In the genomic region with DNA sequence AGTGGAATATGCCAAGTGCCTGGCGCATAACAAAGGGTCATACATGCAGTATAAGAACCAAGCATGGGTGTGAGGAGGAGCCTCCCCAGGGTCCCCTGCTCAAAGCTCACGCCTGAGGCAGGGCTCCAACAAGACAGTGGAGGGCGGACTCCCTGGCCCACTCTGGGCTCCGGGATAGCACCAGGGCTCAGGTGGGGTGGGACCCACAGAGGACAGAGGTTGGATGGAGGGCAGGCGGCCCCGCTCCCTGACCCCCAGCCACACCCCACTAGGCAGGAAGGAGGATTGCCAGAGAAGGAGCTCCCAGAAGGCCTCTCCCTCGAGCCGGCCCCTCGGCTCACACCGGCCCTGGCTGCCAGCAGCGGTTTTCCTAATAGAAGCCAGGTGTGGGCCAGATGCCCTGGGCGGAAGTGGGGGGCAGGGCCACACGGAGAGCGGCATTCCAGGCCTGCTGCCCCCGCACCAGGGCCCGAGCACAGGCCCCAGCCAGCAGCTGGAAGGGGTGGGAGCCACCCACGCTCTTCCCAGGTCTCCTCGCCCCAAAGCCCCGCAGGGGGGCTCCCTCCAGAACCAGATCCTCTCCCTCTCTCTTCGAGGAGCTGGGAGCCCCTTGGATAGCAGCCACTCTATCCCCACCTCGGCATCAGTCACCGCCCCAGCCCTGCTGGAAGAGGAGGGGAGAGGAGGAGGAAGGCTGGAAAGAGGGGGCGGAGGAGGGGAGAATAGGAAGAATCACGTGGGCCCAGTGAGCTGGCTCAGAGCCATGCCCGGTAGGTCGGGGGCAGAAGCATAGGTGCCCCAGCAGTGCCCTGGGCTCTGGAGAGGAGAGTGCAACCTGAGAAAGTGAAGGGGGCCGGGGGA, we compare ENCODE assay signal across 1 cellular context.
A peak's percentile ranks its signal among the peaks of the same experiment; 100 is the strongest.
TF ChIP-seq lines count a peak whose summit lies in the region.

No MANE protein-coding gene starts in this region.

TF ChIP-seq in K562, 482 proteins besides CTCF, POLR2A, EP300 and RAD21:
- TF ChIP-seq, protein P1, sequence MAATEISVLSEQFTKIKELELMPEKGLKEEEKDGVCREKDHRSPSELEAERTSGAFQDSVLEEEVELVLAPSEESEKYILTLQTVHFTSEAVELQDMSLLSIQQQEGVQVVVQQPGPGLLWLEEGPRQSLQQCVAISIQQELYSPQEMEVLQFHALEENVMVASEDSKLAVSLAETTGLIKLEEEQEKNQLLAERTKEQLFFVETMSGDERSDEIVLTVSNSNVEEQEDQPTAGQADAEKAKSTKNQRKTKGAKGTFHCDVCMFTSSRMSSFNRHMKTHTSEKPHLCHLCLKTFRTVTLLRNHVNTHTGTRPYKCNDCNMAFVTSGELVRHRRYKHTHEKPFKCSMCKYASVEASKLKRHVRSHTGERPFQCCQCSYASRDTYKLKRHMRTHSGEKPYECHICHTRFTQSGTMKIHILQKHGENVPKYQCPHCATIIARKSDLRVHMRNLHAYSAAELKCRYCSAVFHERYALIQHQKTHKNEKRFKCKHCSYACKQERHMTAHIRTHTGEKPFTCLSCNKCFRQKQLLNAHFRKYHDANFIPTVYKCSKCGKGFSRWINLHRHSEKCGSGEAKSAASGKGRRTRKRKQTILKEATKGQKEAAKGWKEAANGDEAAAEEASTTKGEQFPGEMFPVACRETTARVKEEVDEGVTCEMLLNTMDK (IDR thresholded peaks at IDR 0.05; ENCODE audit: borderline replicate concordance, insufficient read depth, low read depth, low read length, poor library complexity, severe bottlenecking): no peak
- TF ChIP-seq KLF10 (CRISPR knock-in tag; IDR thresholded peaks at IDR 0.05) (no peak), NFIC (IDR thresholded peaks at IDR 0.05) (peak; percentile 27; the same call in 1 of the 2 replicates), EGR1 (conservative IDR thresholded peaks at IDR 0.05) (0 out of 2 replicates have a peak, but pooled peaks have one; percentile 16), KHSRP (IDR thresholded peaks at IDR 0.05) (no peak), CBFB (CRISPR knock-in tag; IDR thresholded peaks at IDR 0.05) (no peak), BHLHE40 (IDR thresholded peaks at IDR 0.05; ENCODE audit: low read length) (no peak)
